2 cellular contexts compared by ENCODE assay signal in the genomic region with DNA sequence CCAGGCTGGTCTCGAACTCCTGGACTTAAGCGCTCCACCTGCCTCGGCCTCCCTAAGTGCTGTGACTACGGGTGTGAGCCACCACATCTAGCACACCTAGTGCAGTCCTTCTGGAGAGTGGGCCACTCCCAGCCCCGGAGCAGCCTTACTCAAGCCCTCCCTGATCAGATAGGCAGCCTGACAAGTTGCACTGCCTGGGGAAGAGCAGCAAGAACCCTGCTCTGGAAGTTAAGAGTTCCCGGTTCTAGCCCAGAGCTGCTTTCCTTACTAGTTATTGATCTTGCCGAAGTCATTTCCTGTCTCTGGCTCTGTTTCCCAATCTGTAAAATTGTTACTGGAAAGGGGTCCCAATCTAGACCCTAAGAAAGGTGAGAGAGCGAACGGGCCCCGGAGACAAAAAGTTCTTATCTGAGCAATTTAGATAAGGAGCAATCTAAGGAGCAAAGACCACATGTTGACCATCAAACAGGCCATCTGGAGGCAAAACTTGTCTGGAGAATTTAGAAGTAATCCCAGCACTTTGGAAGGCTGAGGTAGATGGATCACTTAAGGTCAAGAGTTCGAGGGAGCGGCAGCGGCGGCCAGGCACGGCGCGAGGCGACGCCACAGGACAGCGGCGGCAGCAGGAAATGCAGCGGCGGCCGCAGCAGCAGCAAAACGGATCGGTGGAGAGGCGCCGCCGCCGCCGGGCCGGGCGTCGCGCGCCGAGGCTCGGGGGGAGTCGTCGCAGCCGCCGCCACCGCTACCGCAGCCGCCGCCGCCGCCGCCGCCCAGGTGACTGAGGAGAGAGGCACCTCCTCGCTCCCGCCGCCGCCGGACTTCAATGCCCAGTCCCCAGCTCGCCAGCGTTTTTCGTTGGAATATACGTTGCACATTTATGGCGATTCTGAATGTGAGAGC.
TF ChIP-seq lines count a peak whose summit lies in the region.

No MANE protein-coding gene starts in this region.

TF ChIP-seq in A549, 52 proteins besides CTCF, POLR2A, EP300 and RAD21 (continues in another document):
- TF ChIP-seq SMC3 (IDR thresholded peaks at IDR 0.05) (no peak), BCL3 (IDR thresholded peaks at IDR 0.05) (0 out of 3 replicates have a peak, but pooled peaks have one; percentile 28), RARB (CRISPR knock-in tag; IDR thresholded peaks at IDR 0.05) (0 out of 2 replicates have a peak, but pooled peaks have one; percentile 40), FOSL2 (IDR thresholded peaks at IDR 0.05) (no peak), FOSL2 (CRISPR knock-in tag; IDR thresholded peaks at IDR 0.05) (no peak), ZNF302 (CRISPR knock-in tag; IDR thresholded peaks at IDR 0.05) (no peak), HOXB5 (CRISPR knock-in tag; IDR thresholded peaks at IDR 0.05) (0 out of 2 replicates have a peak, but pooled peaks have one; percentile 55), NPAS2 (CRISPR knock-in tag; IDR thresholded peaks at IDR 0.05; ENCODE audit: borderline replicate concordance) (no peak), HEYL (CRISPR knock-in tag; IDR thresholded peaks at IDR 0.05) (no peak), SREBF2 (IDR thresholded peaks at IDR 0.05) (no peak), EHF (CRISPR knock-in tag; IDR thresholded peaks at IDR 0.05) (no peak), HES2 (IDR thresholded peaks at IDR 0.05) (no peak), HOXA7 (CRISPR knock-in tag; IDR thresholded peaks at IDR 0.05) (no peak), TFCP2L1 (CRISPR knock-in tag; IDR thresholded peaks at IDR 0.05) (no peak), JUN (IDR thresholded peaks at IDR 0.05) (peak in 1 of 2 experiments; percentile 82; a peak in 3 of 5 replicates), E2F6 (IDR thresholded peaks at IDR 0.05; ENCODE audit: borderline replicate concordance, low read depth) (peak; percentile 82), PHF8 (IDR thresholded peaks at IDR 0.05; ENCODE audit: borderline replicate concordance, low read depth) (0 out of 2 replicates have a peak, but pooled peaks have one; percentile 40), REST (IDR thresholded peaks at IDR 0.05) (no peak), RFX5 (IDR thresholded peaks at IDR 0.05) (no peak), BHLHE40 (IDR thresholded peaks at IDR 0.05; ENCODE audit: low read depth, low read length) (no peak)
- TF ChIP-seq, protein P1, sequence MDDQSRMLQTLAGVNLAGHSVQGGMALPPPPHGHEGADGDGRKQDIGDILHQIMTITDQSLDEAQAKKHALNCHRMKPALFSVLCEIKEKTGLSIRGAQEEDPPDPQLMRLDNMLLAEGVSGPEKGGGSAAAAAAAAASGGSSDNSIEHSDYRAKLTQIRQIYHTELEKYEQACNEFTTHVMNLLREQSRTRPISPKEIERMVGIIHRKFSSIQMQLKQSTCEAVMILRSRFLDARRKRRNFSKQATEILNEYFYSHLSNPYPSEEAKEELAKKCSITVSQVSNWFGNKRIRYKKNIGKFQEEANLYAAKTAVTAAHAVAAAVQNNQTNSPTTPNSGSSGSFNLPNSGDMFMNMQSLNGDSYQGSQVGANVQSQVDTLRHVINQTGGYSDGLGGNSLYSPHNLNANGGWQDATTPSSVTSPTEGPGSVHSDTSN (IDR thresholded peaks at IDR 0.05), result no peak
- TF ChIP-seq, protein P2, sequence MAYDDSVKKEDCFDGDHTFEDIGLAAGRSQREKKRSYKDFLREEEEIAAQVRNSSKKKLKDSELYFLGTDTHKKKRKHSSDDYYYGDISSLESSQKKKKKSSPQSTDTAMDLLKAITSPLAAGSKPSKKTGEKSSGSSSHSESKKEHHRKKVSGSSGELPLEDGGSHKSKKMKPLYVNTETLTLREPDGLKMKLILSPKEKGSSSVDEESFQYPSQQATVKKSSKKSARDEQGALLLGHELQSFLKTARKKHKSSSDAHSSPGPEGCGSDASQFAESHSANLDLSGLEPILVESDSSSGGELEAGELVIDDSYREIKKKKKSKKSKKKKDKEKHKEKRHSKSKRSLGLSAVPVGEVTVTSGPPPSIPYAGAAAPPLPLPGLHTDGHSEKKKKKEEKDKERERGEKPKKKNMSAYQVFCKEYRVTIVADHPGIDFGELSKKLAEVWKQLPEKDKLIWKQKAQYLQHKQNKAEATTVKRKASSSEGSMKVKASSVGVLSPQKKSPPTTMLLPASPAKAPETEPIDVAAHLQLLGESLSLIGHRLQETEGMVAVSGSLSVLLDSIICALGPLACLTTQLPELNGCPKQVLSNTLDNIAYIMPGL (CRISPR knock-in tag; IDR thresholded peaks at IDR 0.05; ENCODE audit: borderline replicate concordance), result no peak

TF ChIP-seq in endothelial cell of umbilical vein, 7 proteins besides CTCF, POLR2A, EP300 and RAD21:
- TF ChIP-seq GATA2 (IDR thresholded peaks at IDR 0.05; ENCODE audit: insufficient read depth, insufficient read length, low read depth, low read length) (no peak), FOS (IDR thresholded peaks at IDR 0.05; ENCODE audit: borderline replicate concordance, insufficient read depth, low read length) (no peak), JUN (IDR thresholded peaks at IDR 0.05; ENCODE audit: borderline replicate concordance, insufficient read depth, insufficient read length, low read depth) (no peak), EZH2 (IDR thresholded peaks at IDR 0.05; ENCODE audit: borderline replicate concordance, low read depth, low read length, severe bottlenecking) (no peak), POLR2AphosphoS5 (IDR thresholded peaks at IDR 0.05; ENCODE audit: insufficient read depth, low read depth, low read length) (peak; percentile 36)
- TF ChIP-seq, protein P3, sequence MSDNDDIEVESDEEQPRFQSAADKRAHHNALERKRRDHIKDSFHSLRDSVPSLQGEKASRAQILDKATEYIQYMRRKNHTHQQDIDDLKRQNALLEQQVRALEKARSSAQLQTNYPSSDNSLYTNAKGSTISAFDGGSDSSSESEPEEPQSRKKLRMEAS (IDR thresholded peaks at IDR 0.05; ENCODE audit: insufficient read depth, insufficient read length), result no peak
